In the genomic region with DNA sequence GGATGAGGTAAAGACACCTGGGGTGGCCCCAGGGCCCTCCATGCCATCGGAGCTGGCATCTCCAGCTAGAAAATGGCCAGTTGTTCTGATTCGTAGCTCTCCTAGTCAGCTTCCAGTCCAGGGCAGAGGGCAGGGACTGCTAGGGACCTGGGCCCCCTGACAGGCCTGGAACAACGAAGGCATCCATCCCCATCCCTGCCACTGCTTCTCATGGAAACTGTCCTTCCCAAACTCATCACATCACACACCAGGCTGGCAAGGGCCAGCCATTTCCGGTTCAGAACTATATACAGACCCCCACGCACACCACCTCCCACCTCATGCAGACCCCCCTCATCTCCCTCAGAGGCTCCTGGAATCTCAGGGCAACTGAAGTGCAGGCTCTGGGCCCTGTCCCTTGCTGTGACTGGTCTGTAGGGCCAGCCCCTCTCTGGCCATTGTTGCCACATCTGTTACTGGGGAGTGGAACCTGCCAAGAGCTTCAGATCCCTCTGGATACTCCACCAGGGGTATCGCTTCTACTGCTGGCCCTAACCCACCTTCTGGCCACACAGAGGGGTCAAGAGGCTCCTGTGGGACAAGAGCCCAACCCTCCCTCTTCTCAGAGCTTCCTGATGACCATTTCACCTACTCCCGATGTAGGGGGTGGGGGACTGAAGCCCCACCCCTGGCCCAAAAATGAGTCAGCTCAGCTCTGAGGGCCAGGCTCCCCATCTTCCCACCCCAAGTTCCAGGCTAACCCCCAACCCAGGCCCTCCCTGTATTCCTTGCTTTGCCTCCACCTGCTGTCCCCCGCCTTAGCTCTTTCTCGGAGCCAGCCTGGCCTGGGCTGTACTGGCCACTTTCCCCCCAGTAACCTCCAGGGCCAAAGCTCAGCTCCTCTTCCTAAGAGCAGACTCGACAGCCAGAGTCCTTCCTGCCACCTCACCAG, we compare ENCODE assay signal across 10 cellular contexts. TPM values are rescaled to one million over a fixed set of nuclear protein-coding genes. Genes with fewer than 3 reads are reported as not detected.
DNase-seq lines count a peak whose midpoint lies in the region; ATAC-seq, FAIRE-seq and TF ChIP-seq lines count a peak whose summit lies in the region.
"Had no signal": no experiment of that assay in that cellular context is flagged by ENCODE, and none has a peak within 500 bp of the region (broad histone marks: within the 10 kb centered on the region; RNA-seq: fewer than 3 reads in every experiment).

No MANE protein-coding gene starts in this region.

- H3K9me3 ChIP-seq in left ventricle myocardium inferior (replicated peaks) (no peaks in the 10 kb centered on the region), keratinocyte (ENCODE audit: control insufficient read depth, low read depth, low read length) (no peaks in the 10 kb centered on the region)

- H3K4me3 Mint-ChIP-seq in T-cell: peak overlapping the region; percentile 77 to 89 (median 81)

- H3K79me2 ChIP-seq in keratinocyte (ENCODE audit: control insufficient read depth, insufficient read depth, low read length): peaks cover 15% of the 10 kb centered on the region

- CTCF ChIA-PET in T-cell (lab: Charles Lee): interaction anchor here (0.5 to 1.4 kb wide), 4 partner anchors 12 to 49 kb away, joined by 4 to 6 read pairs (median 4); partner anchors contain the start of gene SPATA24 (in 2 of the 2)

- peak overlapping the region; percentile 85 for H2AFZ ChIP-seq in keratinocyte (ENCODE audit: control insufficient read depth, low read length)

- peaks cover 10% of the 10 kb centered on the region for H3K36me3 ChIP-seq in left ventricle myocardium inferior
- peaks cover 0 to 4% of the 10 kb centered on the region in 2 experiments for H3K36me3 ChIP-seq in keratinocyte (ENCODE audit: control insufficient read depth in 2 of 2, extremely low read depth in 1 of 2, insufficient read depth in 2 of 2, low read length in 2 of 2)
- H3K36me3 ChIP-seq in urinary bladder (ENCODE audit: insufficient read depth): no peaks in the 10 kb centered on the region

- no peaks in the 10 kb centered on the region for H3K36me3 Mint-ChIP-seq in T-cell

- TF ChIP-seq CTCF in left ventricle myocardium inferior (IDR thresholded peaks at IDR 0.05; ENCODE audit: borderline replicate concordance): no peak
- TF ChIP-seq CTCF in keratinocyte (optimal IDR thresholded peaks at IDR 0.05 in 1 of 3, IDR thresholded peaks at IDR 0.05 in 1 of 3, conservative IDR thresholded peaks at IDR 0.05 in 1 of 3; ENCODE audit: extremely low read depth in 1 of 3, insufficient read depth in 2 of 3, low read length in 3 of 3): no peak

- peak overlapping the region; percentile 93 for H3K9ac ChIP-seq in keratinocyte (ENCODE audit: control insufficient read depth, extremely low read depth, insufficient read depth, low read length)

- H3K4me2 ChIP-seq in keratinocyte (ENCODE audit: control insufficient read depth, extremely low read depth, insufficient read depth, low read depth, low read length): peak overlapping the region; percentile 90

- dilution Hi-C loops in keratinocyte (cut with MboI; ENCODE audit: extremely low pct_ligation_motif_present, low sequenced_read_pairs): no loop called here

- no peaks in the 10 kb centered on the region for H4K20me1 ChIP-seq in keratinocyte (ENCODE audit: control insufficient read depth, extremely low read depth, insufficient read depth, low read length)

- no peaks in the 10 kb centered on the region for H3K27me3 ChIP-seq in left ventricle myocardium inferior (ENCODE audit: low read depth)
- H3K27me3 ChIP-seq in keratinocyte (ENCODE audit: control insufficient read depth, extremely low read depth, insufficient read depth, low read length): no peaks in the 10 kb centered on the region

- no peaks in the 10 kb centered on the region for H3K27me3 Mint-ChIP-seq in T-cell

- 82% methylated on average over 10 of the region's 10 CpGs for WGBS in urinary bladder

- DNase-seq in left ventricle myocardium inferior (no peak), Right ventricle myocardium inferior (ENCODE audit: missing footprints) (no peak), T-cell (no peak), keratinocyte (ENCODE audit: low read depth, low spot score) (no peak), HT-29 (ENCODE audit: low spot score) (no peak), DMS153 (lab: John Stamatoyannopoulos, UW) (no peak)

- intact Hi-C loops in left ventricle myocardium inferior (cut with micrococcal nuclease) (no loop called here), Right ventricle myocardium inferior (cut with DNase I) (loop anchor here (1.0 to 2.0 kb wide), 2 partner anchors 18 to 24 kb away; no protein-coding TSS in a partner anchor)

- no peaks in the 10 kb centered on the region for H3K9me3 Mint-ChIP-seq in T-cell

- no peak for FAIRE-seq in keratinocyte (lab: Jason Lieb, UNC)

- H3K4me3 ChIP-seq in left ventricle myocardium inferior (peak overlapping the region; percentile 77), keratinocyte (ENCODE audit: control insufficient read depth in 2 of 3, extremely low read depth in 1 of 3, insufficient read depth in 2 of 3, low read depth in 1 of 3, low read length in 3 of 3) (peak overlapping the region; percentile 69 to 92 (median 84)), urinary bladder (ENCODE audit: low read depth, low read length) (no peak overlapping the region)
- H3K4me3 ChIP-seq: smooth muscle cell had no signal

- H3K27ac ChIP-seq in left ventricle myocardium inferior (replicated peaks): peak overlapping the region; percentile 96
- peak overlapping the region; percentile 91 for H3K27ac ChIP-seq in keratinocyte (ENCODE audit: control insufficient read depth, insufficient read depth, low read length)
- H3K27ac ChIP-seq in urinary bladder (ENCODE audit: low read depth): peak overlapping the region; percentile 23

- H3K27ac Mint-ChIP-seq in T-cell: peak overlapping the region; percentile 79 to 89

- peaks cover 75% of the 10 kb centered on the region for H3K4me1 ChIP-seq in left ventricle myocardium inferior
- peaks cover 27% of the 10 kb centered on the region for H3K4me1 ChIP-seq in keratinocyte (ENCODE audit: control insufficient read depth, extremely low read depth, insufficient read depth, low read length)
- peaks cover 3% of the 10 kb centered on the region for H3K4me1 ChIP-seq in urinary bladder (ENCODE audit: insufficient read depth)

- no peaks in the 10 kb centered on the region for H3K9me1 ChIP-seq in keratinocyte (ENCODE audit: control insufficient read depth, extremely low read depth, insufficient read depth, low read length)

- ATAC-seq in Right ventricle myocardium inferior (no peak), T-cell (replicated peaks in 1 of 4) (no peak), HG03439 (IDR thresholded peaks at IDR 0.05; ENCODE audit: unreplicated experiment) (no peak)

- POLR2A ChIA-PET in T-cell (lab: Charles Lee): no interaction called here

- H3K4me1 Mint-ChIP-seq in T-cell: peaks cover 33 to 50% (median 49%) of the 10 kb centered on the region in 3 donors

RNA-seq across cellular contexts. Expression of gene MZB1, which starts 1.2 kb away (rescaled TPM):
- total RNA-seq in left ventricle myocardium inferior (0.58 TPM), Right ventricle myocardium inferior (1.2 TPM), T-cell (1 to 10 TPM; 2.2 to 6.5 (median 5.0) TPM), urinary bladder (0.63 TPM)
- polyA plus RNA-seq in keratinocyte (0.13 to 0.27 TPM in 2 of 3 replicates, not detected in the other), urinary bladder (0.56 TPM)
- not detected for polyA plus RNA-seq in keratinocyte (2011; ENCODE audit: low read depth)
- polyA plus RNA-seq in keratinocyte (2011; cell fraction: cytosol; rRNA removed): not detected in 2 replicates
- polyA plus RNA-seq in keratinocyte (2011; cell fraction: nucleus; rRNA removed): 0.09 and 0.10 TPM in 2 replicates
- polyA plus RNA-seq in keratinocyte (2012; ENCODE audit: low replicate concordance): 0.13 TPM in 1 of 2 replicates, not detected in the other
- 0.22 to 0.46 TPM in 2 of 3 replicates, not detected in the other for polyA minus RNA-seq in keratinocyte
- polyA minus RNA-seq in keratinocyte (2011; cell fraction: cytosol; rRNA and poly(A)+ RNA removed): not detected
- polyA minus RNA-seq in keratinocyte (2011; cell fraction: nucleus; rRNA and poly(A)+ RNA removed): 0.42 TPM in 1 of 2 replicates, not detected in the other
- 0.25 TPM in 1 of 2 replicates, not detected in the other for total RNA-seq in HT-29 (2014; rRNA removed; shearing (Covaris generic))
- total RNA-seq: RPMI7951, smooth muscle cell had no signal

RNA-seq across cellular contexts. Expression of gene PROB1, which starts 4.0 kb away (rescaled TPM):
- total RNA-seq in left ventricle myocardium inferior (46.3 TPM), Right ventricle myocardium inferior (49.3 TPM), T-cell (1 to 10 TPM in 3 of 5 donors, under 1 TPM in 2; 0.58 to 1.7 (median 1.5) TPM), urinary bladder (1.4 TPM)
- polyA plus RNA-seq in keratinocyte (0.22 to 0.32 TPM (median 0.26 TPM) in 3 replicates), urinary bladder (3.1 TPM)
- 0.06 TPM for polyA plus RNA-seq in keratinocyte (2011; ENCODE audit: low read depth)
- polyA plus RNA-seq in keratinocyte (2011; cell fraction: cytosol; rRNA removed): 0.10 and 0.18 TPM in 2 replicates
- polyA plus RNA-seq in keratinocyte (2011; cell fraction: nucleus; rRNA removed): 0.37 and 0.48 TPM in 2 replicates
- polyA plus RNA-seq in keratinocyte (2012; ENCODE audit: low replicate concordance): 0.16 and 1.2 TPM in 2 replicates
- polyA minus RNA-seq in keratinocyte: 0.10 to 0.33 TPM (median 0.16 TPM) in 3 replicates
- 0.38 TPM for polyA minus RNA-seq in keratinocyte (2011; cell fraction: cytosol; rRNA and poly(A)+ RNA removed)
- 0.42 and 0.47 TPM in 2 replicates for polyA minus RNA-seq in keratinocyte (2011; cell fraction: nucleus; rRNA and poly(A)+ RNA removed)
- total RNA-seq in HT-29 (2014; rRNA removed; shearing (Covaris generic)): 1.5 and 2.0 TPM in 2 replicates

RNA-seq across cellular contexts. Expression of gene SLC23A1, which starts 7.8 kb away (rescaled TPM):
- total RNA-seq in left ventricle myocardium inferior (not detected), Right ventricle myocardium inferior (not detected), T-cell (under 1 TPM in 2 of 5 donors, not detected in 3; 0.15 to 0.86 TPM), urinary bladder (not detected)
- polyA plus RNA-seq in keratinocyte (0.03 TPM in 1 of 3 replicates, not detected in the others), urinary bladder (not detected)
- not detected for polyA plus RNA-seq in keratinocyte (2011; ENCODE audit: low read depth)
- polyA plus RNA-seq in keratinocyte (2011; cell fraction: cytosol; rRNA removed): not detected in 2 replicates
- polyA plus RNA-seq in keratinocyte (2011; cell fraction: nucleus; rRNA removed): not detected in 2 replicates
- polyA plus RNA-seq in keratinocyte (2012; ENCODE audit: low replicate concordance): 0.06 TPM in 1 of 2 replicates, not detected in the other
- not detected in 3 replicates for polyA minus RNA-seq in keratinocyte
- polyA minus RNA-seq in keratinocyte (2011; cell fraction: cytosol; rRNA and poly(A)+ RNA removed): not detected
- polyA minus RNA-seq in keratinocyte (2011; cell fraction: nucleus; rRNA and poly(A)+ RNA removed): not detected in 2 replicates
- total RNA-seq in HT-29 (2014; rRNA removed; shearing (Covaris generic)): 0.39 and 0.74 TPM in 2 replicates
- total RNA-seq: RPMI7951, smooth muscle cell had no signal

RNA-seq across cellular contexts. Expression of gene SPATA24, which starts 13.0 kb away (rescaled TPM):
- 15.7 TPM for total RNA-seq in left ventricle myocardium inferior
- total RNA-seq in Right ventricle myocardium inferior: 17.2 TPM
- 1 to 10 TPM; 3.6 to 9.0 (median 4.8) TPM for total RNA-seq in T-cell
- polyA plus RNA-seq in keratinocyte: 2.7 to 4.9 TPM (median 4.0 TPM) in 3 replicates
- 0.67 TPM for polyA plus RNA-seq in keratinocyte (2011; ENCODE audit: low read depth)
- 2.4 and 2.6 TPM in 2 replicates for polyA plus RNA-seq in keratinocyte (2011; cell fraction: cytosol; rRNA removed)
- polyA plus RNA-seq in keratinocyte (2011; cell fraction: nucleus; rRNA removed): 2.6 TPM in 2 replicates
- polyA plus RNA-seq in keratinocyte (2012; ENCODE audit: low replicate concordance): 1.9 and 6.4 TPM in 2 replicates
- polyA minus RNA-seq in keratinocyte: 0.99 to 1.9 TPM (median 1.9 TPM) in 3 replicates
- polyA minus RNA-seq in keratinocyte (2011; cell fraction: cytosol; rRNA and poly(A)+ RNA removed): not detected
- 1.2 and 2.1 TPM in 2 replicates for polyA minus RNA-seq in keratinocyte (2011; cell fraction: nucleus; rRNA and poly(A)+ RNA removed)
- 3.0 TPM for total RNA-seq in urinary bladder
- 5.4 TPM for polyA plus RNA-seq in urinary bladder
- 3.8 and 10.4 TPM in 2 replicates for total RNA-seq in HT-29 (2014; rRNA removed; shearing (Covaris generic))

RNA-seq across cellular contexts. Expression of gene DNAJC18, which starts 48.4 kb away (rescaled TPM):
- 14.3 TPM for total RNA-seq in left ventricle myocardium inferior
- total RNA-seq in Right ventricle myocardium inferior: 7.9 TPM
- 1 to 10 TPM; 4.7 to 7.2 (median 6.4) TPM for total RNA-seq in T-cell
- 3.0 to 6.6 TPM (median 3.6 TPM) in 3 replicates for polyA plus RNA-seq in keratinocyte
- polyA plus RNA-seq in keratinocyte (2011; ENCODE audit: low read depth): 1.7 TPM
- polyA plus RNA-seq in keratinocyte (2011; cell fraction: cytosol; rRNA removed): 2.0 and 3.6 TPM in 2 replicates
- polyA plus RNA-seq in keratinocyte (2011; cell fraction: nucleus; rRNA removed): 4.3 TPM in 2 replicates
- polyA plus RNA-seq in keratinocyte (2012; ENCODE audit: low replicate concordance): 0.79 and 4.7 TPM in 2 replicates
- polyA minus RNA-seq in keratinocyte: 1.1 to 2.7 TPM (median 2.7 TPM) in 3 replicates
- polyA minus RNA-seq in keratinocyte (2011; cell fraction: cytosol; rRNA and poly(A)+ RNA removed): 4.6 TPM
- 1.1 and 3.7 TPM in 2 replicates for polyA minus RNA-seq in keratinocyte (2011; cell fraction: nucleus; rRNA and poly(A)+ RNA removed)
- 16.2 TPM for total RNA-seq in urinary bladder
- 8.6 TPM for polyA plus RNA-seq in urinary bladder
- total RNA-seq in HT-29 (2014; rRNA removed; shearing (Covaris generic)): 0.44 and 0.81 TPM in 2 replicates

Comparison
In these comparisons a context has a peak if more than half of its experiments do, and no peak if none do; other contexts are left out.
1. H3K27ac ChIP-seq: peak in every context shown above with its lines; median percentile 96 in left ventricle myocardium inferior; 91 in keratinocyte; 23 in urinary bladder.
2. RNA of gene PROB1, which starts 4.0 kb away (total RNA-seq): 49.3 TPM in Right ventricle myocardium inferior (single experiment) and 46.3 TPM in left ventricle myocardium inferior (single experiment); 1.5 to 2.0 TPM in HT-29, 0.58 to 1.7 TPM in T-cell and 1.4 TPM in urinary bladder (single experiment); every median in the first group is over 10 times any median in the second.